ENCODE assay signal across 17 cellular contexts in genomic region chr19:5870986-5871394, GRCh38. TPM values are rescaled to one million over a fixed set of nuclear protein-coding genes. Genes with fewer than 3 reads are reported as not detected.
"Had no signal": no experiment of that assay in that cellular context is flagged by ENCODE, and none has a peak within 500 bp of the region (broad histone marks: within the 10 kb centered on the region; RNA-seq: fewer than 3 reads in every experiment).

No MANE protein-coding gene starts in this region.

- DNase-seq: activated CD4-positive, alpha-beta T cell treated with anti-CD3 and anti-CD28 coated beads, Interleukin-2, amount 50 U/mL, for 1 hour; activated CD4-positive, CD25-positive, alpha-beta regulatory T cell; amygdala; effector memory CD8-positive, alpha-beta T cell; natural killer cell; nucleus accumbens; spleen; stimulated activated CD4-positive, alpha-beta T cell treated with anti-CD3 and anti-CD28 coated beads, Interleukin-2, amount 100 ng/mL, for 24 hours; stimulated activated naive B cell treated with anti-CD40 and anti-IgM and Interleukin-4, amounts not matched to agents 10 μg/mL and 1 μg/mL and 100 μg/mL, for 72 hours; T-helper 17 cell; upper lobe of right lung had no signal

- H3K4me1 Mint-ChIP-seq: activated naive CD4-positive, alpha-beta T cell treated with anti-CD3 and anti-CD28 coated beads, Interleukin-2, amount 50 U/mL, for 24 hours; brain; T-helper 17 cell had no signal

- H3K27ac ChIP-seq: prostate gland, spleen, upper lobe of right lung had no signal

- H3K9me3 ChIP-seq: prostate gland, spleen, upper lobe of right lung had no signal

- H3K9me3 Mint-ChIP-seq: activated naive CD4-positive, alpha-beta T cell treated with anti-CD3 and anti-CD28 coated beads, Interleukin-2, amount 50 U/mL, for 24 hours; brain; dendritic cell treated with granulocyte-macrophage colony-stimulating factor and Interleukin-4, amounts not matched to agents 40 ng/mL and 50 ng/mL, for 4 days; effector memory CD8-positive, alpha-beta T cell; natural killer cell; stimulated activated naive B cell treated with anti-CD40 and anti-IgM and Interleukin-4, amounts not matched to agents 10 μg/mL and 1 μg/mL and 100 μg/mL, for 72 hours had no signal

- H3K27me3 ChIP-seq: upper lobe of right lung had no signal

- H3K27me3 Mint-ChIP-seq: activated naive CD4-positive, alpha-beta T cell treated with anti-CD3 and anti-CD28 coated beads, Interleukin-2, amount 50 U/mL, for 24 hours; dendritic cell treated with granulocyte-macrophage colony-stimulating factor and Interleukin-4, amounts not matched to agents 40 ng/mL and 50 ng/mL, for 4 days had no signal

- H3K27ac Mint-ChIP-seq: activated naive CD4-positive, alpha-beta T cell treated with anti-CD3 and anti-CD28 coated beads, Interleukin-2, amount 50 U/mL, for 24 hours; brain; dendritic cell treated with granulocyte-macrophage colony-stimulating factor and Interleukin-4, amounts not matched to agents 40 ng/mL and 50 ng/mL, for 4 days; natural killer cell; stimulated activated naive B cell treated with anti-CD40 and anti-IgM and Interleukin-4, amounts not matched to agents 10 μg/mL and 1 μg/mL and 100 μg/mL, for 72 hours; T-helper 17 cell had no signal

- H3K36me3 Mint-ChIP-seq: activated naive CD4-positive, alpha-beta T cell treated with anti-CD3 and anti-CD28 coated beads, Interleukin-2, amount 50 U/mL, for 24 hours; brain; natural killer cell; stimulated activated naive B cell treated with anti-CD40 and anti-IgM and Interleukin-4, amounts not matched to agents 10 μg/mL and 1 μg/mL and 100 μg/mL, for 72 hours had no signal

- H3K4me3 ChIP-seq: prostate gland, spleen, upper lobe of right lung had no signal

- H3K4me3 Mint-ChIP-seq: activated naive CD4-positive, alpha-beta T cell treated with anti-CD3 and anti-CD28 coated beads, Interleukin-2, amount 50 U/mL, for 24 hours; brain; dendritic cell treated with granulocyte-macrophage colony-stimulating factor and Interleukin-4, amounts not matched to agents 40 ng/mL and 50 ng/mL, for 4 days; effector memory CD8-positive, alpha-beta T cell; natural killer cell; stimulated activated naive B cell treated with anti-CD40 and anti-IgM and Interleukin-4, amounts not matched to agents 10 μg/mL and 1 μg/mL and 100 μg/mL, for 72 hours; T-helper 17 cell had no signal

- ATAC-seq: effector memory CD8-positive, alpha-beta T cell; natural killer cell; sciatic nerve; stimulated activated naive B cell treated with anti-CD40 and anti-IgM and Interleukin-4, amounts not matched to agents 10 μg/mL and 1 μg/mL and 100 μg/mL, for 72 hours; T-helper 17 cell; upper lobe of right lung had no signal

- H3K36me3 ChIP-seq: prostate gland, spleen, upper lobe of right lung had no signal

- H3K4me1 ChIP-seq: prostate gland, spleen, upper lobe of right lung had no signal

RNA-seq across cellular contexts. Expression of gene FUT5, which starts 0.7 kb away (rescaled TPM):
- total RNA-seq: mucosa of gallbladder, prostate gland, spleen, upper lobe of right lung had no signal
- polyA plus RNA-seq: spleen had no signal

RNA-seq across cellular contexts. Expression of gene FUT3, which starts 19.7 kb away (rescaled TPM):
- total RNA-seq: natural killer cell, sciatic nerve, spleen had no signal

RNA-seq across cellular contexts. Expression of gene FUT6, which starts 31.5 kb away (rescaled TPM):
- total RNA-seq: sciatic nerve, T-helper 17 cell had no signal
